Comparison of ENCODE assay signal across 1 cellular context in genomic region chr15:90819390-90819789, GRCh38.
TF ChIP-seq lines count a peak whose summit lies in the region.

No MANE protein-coding gene starts in this region.

TF ChIP-seq in H1, 55 proteins besides CTCF, POLR2A, EP300 and RAD21 (continued from another document):
- TF ChIP-seq GABPA (IDR thresholded peaks at IDR 0.05; ENCODE audit: borderline replicate concordance, insufficient read depth, low read length), result no peak
- TF ChIP-seq KDM5A (IDR thresholded peaks at IDR 0.05; ENCODE audit: low read length), result no peak
- TF ChIP-seq BRCA1 (IDR thresholded peaks at IDR 0.05; ENCODE audit: low read depth, low read length), result no peak
- no peak for TF ChIP-seq USF2 (IDR thresholded peaks at IDR 0.05; ENCODE audit: low read length)
- no peak for TF ChIP-seq TBP (IDR thresholded peaks at IDR 0.05; ENCODE audit: low read depth, low read length)
- no peak for TF ChIP-seq CREB1 (IDR thresholded peaks at IDR 0.05)
- no peak for TF ChIP-seq SIN3A (conservative IDR thresholded peaks at IDR 0.05 in 1 of 2, IDR thresholded peaks at IDR 0.05 in 1 of 2; ENCODE audit: low read depth in 1 of 2, low read length in 2 of 2)
- TF ChIP-seq RFX5 (IDR thresholded peaks at IDR 0.05; ENCODE audit: borderline replicate concordance, low read depth, low read length), result no peak
- TF ChIP-seq ZNF274 (IDR thresholded peaks at IDR 0.05; ENCODE audit: borderline replicate concordance, extremely low read depth, low read length), result no peak
- TF ChIP-seq ATF3 (IDR thresholded peaks at IDR 0.05; ENCODE audit: insufficient read depth, low read depth, low read length), result no peak
- no peak for TF ChIP-seq CHD1 (IDR thresholded peaks at IDR 0.05; ENCODE audit: low read depth, low read length)
- no peak for TF ChIP-seq RBBP5 (IDR thresholded peaks at IDR 0.05; ENCODE audit: borderline replicate concordance, low read depth, low read length)
- TF ChIP-seq HDAC2 (IDR thresholded peaks at IDR 0.05; ENCODE audit: borderline replicate concordance in 1 of 2, low read depth in 2 of 2, low read length in 2 of 2), result no peak
- no peak for TF ChIP-seq FOSL1 (IDR thresholded peaks at IDR 0.05; ENCODE audit: insufficient read depth, low read depth, low read length)
- no peak for TF ChIP-seq CHD7 (IDR thresholded peaks at IDR 0.05; ENCODE audit: insufficient replicate concordance, low read length)
- TF ChIP-seq NRF1 (IDR thresholded peaks at IDR 0.05; ENCODE audit: low read depth, low read length), result no peak
- TF ChIP-seq SP1 (IDR thresholded peaks at IDR 0.05; ENCODE audit: low read depth, low read length), result no peak
